Comparison of ENCODE assay signal across 20 cellular contexts in genomic region chr18:59685501-59685900, GRCh38. TPM values are rescaled to one million over a fixed set of nuclear protein-coding genes. Genes with fewer than 3 reads are reported as not detected.
"Had no signal": no experiment of that assay in that cellular context is flagged by ENCODE, and none has a peak within 500 bp of the region (broad histone marks: within the 10 kb centered on the region; RNA-seq: fewer than 3 reads in every experiment).

No MANE protein-coding gene starts in this region.

- H3K27ac Mint-ChIP-seq: activated naive CD4-positive, alpha-beta T cell treated with anti-CD3 and anti-CD28 coated beads for 36 hours; activated naive CD8-positive, alpha-beta T cell treated with anti-CD3 and anti-CD28 coated beads, Interleukin-2, amount 50 U/mL, for 24 hours; activated T-helper 2 cell treated with anti-CD3 and anti-CD28 coated beads, Interferon-gamma antibody, Interleukin-2, Interleukin-4, amounts not matched to agents 10 μg/mL and 5 μg/mL and 100 μg/mL, durations not matched to agents 14 hours and 24 hours and 36 hours; naive thymus-derived CD8-positive, alpha-beta T cell; stimulated activated naive CD8-positive, alpha-beta T cell treated with anti-CD3 and anti-CD28 coated beads, Interleukin-15, Interleukin-2, amounts not matched to agents 100 ng/mL and 50 ng/mL, for 24 hours had no signal

- DNase-seq: activated CD4-positive, alpha-beta T cell treated with anti-CD3 and anti-CD28 coated beads, Interleukin-2, amount 50 U/mL, for 4 hours; activated CD4-positive, CD25-positive, alpha-beta regulatory T cell treated with anti-CD3 and anti-CD28 coated beads, Interleukin-2, amount 50 U/mL, for 72 hours; activated naive CD4-positive, alpha-beta T cell treated with anti-CD3 and anti-CD28 coated beads for 36 hours; activated naive CD8-positive, alpha-beta T cell treated with anti-CD3 and anti-CD28 coated beads, Interleukin-2, amount 50 U/mL, for 24 hours; aorta; esophagus squamous epithelium; foreskin melanocyte; heart right ventricle; mucosa of descending colon; naive thymus-derived CD8-positive, alpha-beta T cell; posterior cingulate gyrus; right lobe of liver; SK-N-SH; upper lobe of left lung had no signal

- H3K4me3 ChIP-seq: cardiac muscle cell, esophagus squamous epithelium, heart right ventricle, mucosa of descending colon, right lobe of liver, suprapubic skin, upper lobe of left lung had no signal

- ATAC-seq: activated naive CD8-positive, alpha-beta T cell treated with anti-CD3 and anti-CD28 coated beads, Interleukin-2, amount 50 U/mL, for 24 hours; heart right ventricle; mucosa of descending colon; naive thymus-derived CD8-positive, alpha-beta T cell; right lobe of liver had no signal

- H3K27ac ChIP-seq: cardiac muscle cell, heart right ventricle, neutrophil, right lobe of liver, suprapubic skin had no signal

- H3K9me3 ChIP-seq: esophagus squamous epithelium, heart right ventricle, mucosa of descending colon, neutrophil, right lobe of liver, SK-N-SH, suprapubic skin, upper lobe of left lung had no signal

- H3K27me3 ChIP-seq: right lobe of liver, suprapubic skin, upper lobe of left lung had no signal

- H3K4me1 ChIP-seq: right lobe of liver, suprapubic skin, upper lobe of left lung had no signal

- H3K4me1 Mint-ChIP-seq: activated naive CD8-positive, alpha-beta T cell treated with anti-CD3 and anti-CD28 coated beads, Interleukin-2, amount 50 U/mL, for 24 hours; naive thymus-derived CD8-positive, alpha-beta T cell had no signal

- H3K4me3 Mint-ChIP-seq: activated naive CD4-positive, alpha-beta T cell treated with anti-CD3 and anti-CD28 coated beads for 36 hours; activated naive CD8-positive, alpha-beta T cell treated with anti-CD3 and anti-CD28 coated beads, Interleukin-2, amount 50 U/mL, for 24 hours; naive thymus-derived CD8-positive, alpha-beta T cell; stimulated activated naive CD8-positive, alpha-beta T cell treated with anti-CD3 and anti-CD28 coated beads, Interleukin-15, Interleukin-2, amounts not matched to agents 100 ng/mL and 50 ng/mL, for 24 hours had no signal

- H3K9me3 Mint-ChIP-seq: activated naive CD4-positive, alpha-beta T cell treated with anti-CD3 and anti-CD28 coated beads for 36 hours; activated naive CD8-positive, alpha-beta T cell treated with anti-CD3 and anti-CD28 coated beads, Interleukin-2, amount 50 U/mL, for 24 hours; activated T-helper 2 cell treated with anti-CD3 and anti-CD28 coated beads, Interferon-gamma antibody, Interleukin-2, Interleukin-4, amounts not matched to agents 10 μg/mL and 5 μg/mL and 100 μg/mL, durations not matched to agents 14 hours and 24 hours and 36 hours; naive thymus-derived CD8-positive, alpha-beta T cell; stimulated activated naive CD8-positive, alpha-beta T cell treated with anti-CD3 and anti-CD28 coated beads, Interleukin-15, Interleukin-2, amounts not matched to agents 100 ng/mL and 50 ng/mL, for 24 hours had no signal

- H3K36me3 ChIP-seq: cardiac muscle cell, esophagus squamous epithelium, heart right ventricle, neutrophil, right lobe of liver, suprapubic skin, upper lobe of left lung had no signal

- H3K36me3 Mint-ChIP-seq: naive thymus-derived CD8-positive, alpha-beta T cell had no signal

RNA-seq across cellular contexts. Expression of gene CCBE1, which starts 11.7 kb away (rescaled TPM):
- total RNA-seq: activated naive CD4-positive, alpha-beta T cell treated with anti-CD3 and anti-CD28 coated beads for 36 hours; activated T-helper 2 cell treated with anti-CD3 and anti-CD28 coated beads, Interferon-gamma antibody, Interleukin-2, Interleukin-4, amounts not matched to agents 10 μg/mL and 5 μg/mL and 100 μg/mL, durations not matched to agents 14 hours and 24 hours and 36 hours; naive thymus-derived CD8-positive, alpha-beta T cell; T-helper 1 cell treated with Interleukin-12 subunit alpha and Interleukin-12 subunit beta and Interleukin-4 antibody, amounts not matched to agents 30 ng/mL and 1 ng/mL, for 36 hours had no signal
